Comparison of ENCODE assay signal across 17 cellular contexts in the genomic region with DNA sequence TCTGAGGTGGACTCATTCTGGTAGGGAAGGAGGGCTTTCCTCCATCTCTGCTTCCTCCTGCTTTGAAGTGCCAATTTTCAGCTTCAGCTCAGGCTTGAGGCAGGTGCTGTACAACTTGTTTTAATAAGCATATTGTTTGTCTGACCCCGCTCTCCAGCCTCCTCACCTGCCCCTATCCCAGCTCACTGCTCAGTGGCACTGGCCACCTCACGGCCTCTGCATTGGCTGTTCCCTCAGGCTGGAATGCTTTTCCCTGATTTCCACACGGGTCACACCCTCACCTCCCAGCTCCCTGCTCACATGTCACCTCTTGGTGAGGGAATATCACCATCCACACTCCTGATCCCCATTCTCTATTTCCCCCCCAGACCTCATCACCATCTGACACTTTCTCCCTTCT. TPM values are rescaled to one million over a fixed set of nuclear protein-coding genes. Genes with fewer than 3 reads are reported as not detected.
"Had no signal": no experiment of that assay in that cellular context is flagged by ENCODE, and none has a peak within 500 bp of the region (broad histone marks: within the 10 kb centered on the region; RNA-seq: fewer than 3 reads in every experiment).

No MANE protein-coding gene starts in this region.

- H3K27me3 ChIP-seq: ovary had no signal

- H3K9me3 ChIP-seq: esophagus squamous epithelium, left lung, ovary, thoracic aorta had no signal

- H3K4me3 ChIP-seq: esophagus squamous epithelium, left lung, ovary, thoracic aorta had no signal

- H3K9me3 Mint-ChIP-seq: activated CD4-positive, alpha-beta memory T cell treated with anti-CD3 and anti-CD28 coated beads, Interleukin-2, amount 10 ng/mL, durations not matched to agents 7 days and 5 days; memory B cell; stimulated activated naive CD8-positive, alpha-beta T cell treated with anti-CD3 and anti-CD28 coated beads, Interleukin-15, amount 100 ng/mL, for 72 hours had no signal

- DNase-seq: activated CD4-positive, alpha-beta memory T cell treated with anti-CD3 and anti-CD28 coated beads, Interleukin-2, amount 10 ng/mL, durations not matched to agents 7 days and 5 days; activated CD4-positive, alpha-beta T cell treated with anti-CD3 and anti-CD28 coated beads for 1 hour; activated gamma-delta T cell treated with Interleukin-2 at 50 U/mL for 16 hours; activated T-cell treated with anti-CD3 and anti-CD28 coated beads, Interleukin-2, amount 50 U/mL, for 48 hours; esophagus squamous epithelium; left lung; ovary; stimulated activated CD4-positive, alpha-beta T cell treated with anti-CD3 and anti-CD28 coated beads, Interleukin-4, amount 100 ng/mL, for 24 hours; stimulated activated naive CD8-positive, alpha-beta T cell treated with anti-CD3 and anti-CD28 coated beads, Interleukin-15, amount 100 ng/mL, for 72 hours had no signal

- H3K36me3 ChIP-seq: ovary had no signal

- H3K27ac ChIP-seq: esophagus squamous epithelium, left lung, ovary, thoracic aorta had no signal

- ATAC-seq: stimulated activated naive CD8-positive, alpha-beta T cell treated with anti-CD3 and anti-CD28 coated beads, Interleukin-15, amount 100 ng/mL, for 72 hours had no signal

- FAIRE-seq: colon, urothelium cell line had no signal

- H3K4me3 Mint-ChIP-seq: activated CD4-positive, alpha-beta memory T cell treated with anti-CD3 and anti-CD28 coated beads, Interleukin-2, amount 10 ng/mL, durations not matched to agents 7 days and 5 days had no signal

- H3K27ac Mint-ChIP-seq: activated CD4-positive, alpha-beta memory T cell treated with anti-CD3 and anti-CD28 coated beads, Interleukin-2, amount 10 ng/mL, durations not matched to agents 7 days and 5 days; memory B cell had no signal

RNA-seq across cellular contexts. Expression of gene TMEM151B, which starts 28.6 kb away (rescaled TPM):
- total RNA-seq: activated CD4-positive, alpha-beta memory T cell treated with anti-CD3 and anti-CD28 coated beads, Interleukin-2, amount 10 ng/mL, durations not matched to agents 7 days and 5 days; esophagus squamous epithelium; left lung; renal cortical epithelial cell; skeletal muscle tissue; thoracic aorta had no signal

RNA-seq across cellular contexts. Expression of gene SPATS1, which starts 43.6 kb away (rescaled TPM):
- total RNA-seq: activated CD4-positive, alpha-beta memory T cell treated with anti-CD3 and anti-CD28 coated beads, Interleukin-2, amount 10 ng/mL, durations not matched to agents 7 days and 5 days; cardiac septum; esophagus squamous epithelium; renal cortical epithelial cell; skeletal muscle tissue; thoracic aorta had no signal
- polyA plus RNA-seq: neural cell, ovary had no signal
